In the genomic region with DNA sequence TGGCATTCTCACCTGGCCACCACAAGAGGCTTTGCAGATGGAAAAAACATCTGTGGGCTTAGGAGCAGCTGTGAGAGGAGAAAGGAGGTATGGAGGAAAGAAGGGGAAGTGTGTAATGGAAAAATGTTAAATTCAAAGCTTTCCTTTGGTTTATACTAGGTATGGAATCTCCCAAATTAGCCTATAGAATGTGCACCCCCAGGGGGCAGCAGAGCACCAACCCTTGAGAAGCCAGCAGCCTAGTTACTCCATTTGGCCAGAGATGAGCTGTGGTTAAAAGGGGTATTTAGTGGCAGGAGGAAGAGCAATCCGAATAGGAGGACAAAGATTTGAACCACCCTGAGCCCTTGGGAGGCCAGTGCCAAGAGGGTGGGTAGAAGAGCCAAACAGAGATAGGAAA, we compare ENCODE assay signal across 9 cellular contexts.
DNase-seq lines count a peak whose midpoint lies in the region; ATAC-seq and TF ChIP-seq lines count a peak whose summit lies in the region.
"Had no signal": no experiment of that assay in that cellular context is flagged by ENCODE, and none has a peak within 500 bp of the region (broad histone marks: within the 10 kb centered on the region; RNA-seq: fewer than 3 reads in every experiment).

No MANE protein-coding gene starts in this region.

- no peak for TF ChIP-seq EP300 in stomach (IDR thresholded peaks at IDR 0.05)

- peak; percentile 59 for TF ChIP-seq CTCF in AG04449 (IDR thresholded peaks at IDR 0.05; ENCODE audit: insufficient read depth, low read length, missing control alignments)
- peak; percentile 35 for TF ChIP-seq CTCF in GM10248 (IDR thresholded peaks at IDR 0.05; ENCODE audit: control extremely low read depth, extremely low read depth, low read depth, missing control alignments)
- peak; percentile 46 for TF ChIP-seq CTCF in hepatocyte (IDR thresholded peaks at IDR 0.05; ENCODE audit: poor library complexity)
- TF ChIP-seq CTCF in stomach (IDR thresholded peaks at IDR 0.05): peak in 4 of 7 experiments; percentile 23 to 46 (median 36)

- no peak overlapping the region for H3K4me3 Mint-ChIP-seq in activated T-cell treated with anti-CD3 and anti-CD28 coated beads, Interleukin-2, amount 50 U/mL, for 72 hours
- no peak overlapping the region for H3K4me3 Mint-ChIP-seq in activated T-helper 1 cell treated with anti-CD3 and anti-CD28 coated beads, Interleukin-12 subunit alpha, Interleukin-12 subunit beta, Interleukin-2, Interleukin-4 antibody, amounts not matched to agents 30 ng/mL and 10 ng/mL and 1 ng/mL, durations not matched to agents 14 hours and 24 hours and 36 hours

- intact Hi-C loops in stomach (cut with DNase I; ENCODE audit: low total_unique reads): no loop called here
- intact Hi-C loops in activated T-helper 1 cell treated with anti-CD3 and anti-CD28 coated beads, Interleukin-12 subunit alpha, Interleukin-12 subunit beta, Interleukin-2, Interleukin-4 antibody, amounts not matched to agents 30 ng/mL and 10 ng/mL and 1 ng/mL, durations not matched to agents 14 hours and 24 hours and 36 hours (cut with micrococcal nuclease): loop anchor here (2.0 kb wide), 1 partner anchor 70 kb away; no protein-coding TSS in a partner anchor

- no peaks in the 10 kb centered on the region for H3K9me3 ChIP-seq in hepatocyte (ENCODE audit: low read depth)
- peaks cover 0 to 9% (median 3%) of the 10 kb centered on the region in 4 donors for H3K9me3 ChIP-seq in stomach

- H4K20me1 ChIP-seq in hepatocyte (ENCODE audit: insufficient read depth, poor library complexity, severe bottlenecking): no peaks in the 10 kb centered on the region

- no peak overlapping the region for H3K4me2 ChIP-seq in hepatocyte

- TF ChIP-seq POLR2A in stomach (IDR thresholded peaks at IDR 0.05): no peak

- 71% methylated on average over 1 of the region's 1 CpG for WGBS in hepatocyte (ENCODE audit: low lambda C conversion rate, missing lambda C conversion rate)
- 23 to 43% (median 32%) methylated on average over 1 of the region's 1 CpG for WGBS in stomach, 5 donors

- H3K79me2 ChIP-seq in hepatocyte: no peaks in the 10 kb centered on the region

- H3K36me3 ChIP-seq in hepatocyte (replicated peaks; ENCODE audit: insufficient read depth, low read depth) (no peaks in the 10 kb centered on the region), stomach (no peaks in the 10 kb centered on the region)

- POLR2A ChIA-PET in AG04449 (lab: Yijun Ruan, JAX): no interaction called here
- POLR2A ChIA-PET in GM10248 (lab: Yijun Ruan, JAX): no interaction called here

- H2AFZ ChIP-seq in hepatocyte: no peak overlapping the region

- peaks cover 14% of the 10 kb centered on the region for H3K27me3 Mint-ChIP-seq in activated T-cell treated with anti-CD3 and anti-CD28 coated beads, Interleukin-2, amount 50 U/mL, for 72 hours (ENCODE audit: low read depth)
- no peaks in the 10 kb centered on the region for H3K27me3 Mint-ChIP-seq in activated T-helper 1 cell treated with anti-CD3 and anti-CD28 coated beads, Interleukin-12 subunit alpha, Interleukin-12 subunit beta, Interleukin-2, Interleukin-4 antibody, amounts not matched to agents 30 ng/mL and 10 ng/mL and 1 ng/mL, durations not matched to agents 14 hours and 24 hours and 36 hours (ENCODE audit: insufficient read depth)

- H3K27ac Mint-ChIP-seq in activated T-cell treated with anti-CD3 and anti-CD28 coated beads, Interleukin-2, amount 50 U/mL, for 72 hours: no peak overlapping the region
- H3K27ac Mint-ChIP-seq in activated T-helper 1 cell treated with anti-CD3 and anti-CD28 coated beads, Interleukin-12 subunit alpha, Interleukin-12 subunit beta, Interleukin-2, Interleukin-4 antibody, amounts not matched to agents 30 ng/mL and 10 ng/mL and 1 ng/mL, durations not matched to agents 14 hours and 24 hours and 36 hours: no peak overlapping the region

- H3K27me3 ChIP-seq in hepatocyte: no peaks in the 10 kb centered on the region
- no peaks in the 10 kb centered on the region for H3K27me3 ChIP-seq in stomach

- no peaks in the 10 kb centered on the region for H3K4me1 ChIP-seq in hepatocyte (ENCODE audit: insufficient read depth)
- H3K4me1 ChIP-seq in stomach: no peaks in the 10 kb centered on the region

- H3K4me1 Mint-ChIP-seq in activated T-cell treated with anti-CD3 and anti-CD28 coated beads, Interleukin-2, amount 50 U/mL, for 72 hours (ENCODE audit: low read depth): no peaks in the 10 kb centered on the region
- no peaks in the 10 kb centered on the region for H3K4me1 Mint-ChIP-seq in activated T-helper 1 cell treated with anti-CD3 and anti-CD28 coated beads, Interleukin-12 subunit alpha, Interleukin-12 subunit beta, Interleukin-2, Interleukin-4 antibody, amounts not matched to agents 30 ng/mL and 10 ng/mL and 1 ng/mL, durations not matched to agents 14 hours and 24 hours and 36 hours (ENCODE audit: low read depth)

- H3K4me3 ChIP-seq in AG04449 (ENCODE audit: low read depth, low read length): no peak overlapping the region
- no peak overlapping the region for H3K4me3 ChIP-seq in hepatocyte
- no peak overlapping the region for H3K4me3 ChIP-seq in stomach

- CTCF ChIA-PET in AG04449 (lab: Yijun Ruan, JAX): interaction anchor here (0.6 to 4.2 kb wide), 17 partner anchors 10 to 409 kb away, joined by 3 to 43 read pairs (median 5); a partner anchor contains a TSS
- CTCF ChIA-PET in GM10248 (lab: Yijun Ruan, JAX): interaction anchor here (1.0 to 2.6 kb wide), 6 partner anchors 10 to 72 kb away, joined by 3 to 8 read pairs (median 3); no protein-coding TSS in a partner anchor

- no peak for ATAC-seq in activated T-cell treated with anti-CD3 and anti-CD28 coated beads, Interleukin-2, amount 50 U/mL, for 72 hours (replicated peaks in 1 of 2)
- no peak for ATAC-seq in GM21576 (IDR thresholded peaks at IDR 0.05; ENCODE audit: unreplicated experiment)

- no peaks in the 10 kb centered on the region for H3K36me3 Mint-ChIP-seq in activated T-cell treated with anti-CD3 and anti-CD28 coated beads, Interleukin-2, amount 50 U/mL, for 72 hours (ENCODE audit: insufficient read depth in 2 of 2)
- no peaks in the 10 kb centered on the region for H3K36me3 Mint-ChIP-seq in activated T-helper 1 cell treated with anti-CD3 and anti-CD28 coated beads, Interleukin-12 subunit alpha, Interleukin-12 subunit beta, Interleukin-2, Interleukin-4 antibody, amounts not matched to agents 30 ng/mL and 10 ng/mL and 1 ng/mL, durations not matched to agents 14 hours and 24 hours and 36 hours (ENCODE audit: low read depth)

- H3K9me3 Mint-ChIP-seq in activated T-cell treated with anti-CD3 and anti-CD28 coated beads, Interleukin-2, amount 50 U/mL, for 72 hours: peaks cover 0 to 2% of the 10 kb centered on the region in 2 donors
- no peaks in the 10 kb centered on the region for H3K9me3 Mint-ChIP-seq in activated T-helper 1 cell treated with anti-CD3 and anti-CD28 coated beads, Interleukin-12 subunit alpha, Interleukin-12 subunit beta, Interleukin-2, Interleukin-4 antibody, amounts not matched to agents 30 ng/mL and 10 ng/mL and 1 ng/mL, durations not matched to agents 14 hours and 24 hours and 36 hours

- H3K27ac ChIP-seq in hepatocyte: no peak overlapping the region
- H3K27ac ChIP-seq in stomach: no peak overlapping the region
- H3K27ac ChIP-seq: epithelial cell of prostate had no signal

- peak; percentile 4 for DNase-seq in AG04449 (ENCODE audit: low read depth, low spot score)
- DNase-seq in GM10248 (ENCODE audit: extremely low spot score): peak; percentile 35
- peak; percentile 24 for DNase-seq in NCI-H2029 treated with DMSO at 0.1 percent for 48 hours (lab: John Stamatoyannopoulos, UW)
- DNase-seq in activated T-cell treated with anti-CD3 and anti-CD28 coated beads, Interleukin-2, amount 50 U/mL, for 72 hours: peak; percentile 21 to 28
- DNase-seq in hepatocyte (ENCODE audit: low spot score): peak; percentile 54
- peak; percentile 29 for DNase-seq in stomach
- DNase-seq in activated T-helper 1 cell treated with anti-CD3 and anti-CD28 coated beads, Interleukin-12 subunit alpha, Interleukin-12 subunit beta, Interleukin-2, Interleukin-4 antibody, amounts not matched to agents 30 ng/mL and 10 ng/mL and 1 ng/mL, durations not matched to agents 14 hours and 24 hours and 36 hours (ENCODE audit: low spot score): no peak

- H3K9me2 ChIP-seq in hepatocyte (replicated peaks; ENCODE audit: insufficient read depth): no peaks in the 10 kb centered on the region
